ENCODE assay signal across 13 cellular contexts in genomic region chr9:110114888-110115259, GRCh38.
DNase-seq lines count a peak whose midpoint lies in the region; ATAC-seq and TF ChIP-seq lines count a peak whose summit lies in the region.
"Had no signal": no experiment of that assay in that cellular context is flagged by ENCODE, and none has a peak within 500 bp of the region (broad histone marks: within the 10 kb centered on the region; RNA-seq: fewer than 3 reads in every experiment).

No MANE protein-coding gene starts in this region.

- intact Hi-C loops in right lobe of liver (cut with DNase I), result no loop called here
- intact Hi-C loops in CD14-positive monocyte (cut with micrococcal nuclease), result no loop called here

- H3K27me3 ChIP-seq in HUES48 (ENCODE audit: control insufficient read depth, insufficient read depth, low read length) (no peaks in the 10 kb centered on the region), fibroblast of lung (ENCODE audit: control insufficient read depth, insufficient read depth, low read length) (no peaks in the 10 kb centered on the region), right lobe of liver (no peaks in the 10 kb centered on the region)

- WGBS in right lobe of liver (ENCODE audit: insufficient coverage, low coverage, low lambda C conversion rate, missing lambda C conversion rate), result 56% methylated on average over 5 of the region's 6 CpGs

- H3K36me3 Mint-ChIP-seq in stimulated activated naive B cell treated with anti-CD40 and anti-IgM and Interleukin-4, amounts not matched to agents 10 μg/mL and 1 μg/mL and 100 μg/mL, for 72 hours, result peaks cover 47 to 71% of the 10 kb centered on the region in 2 donors
- H3K36me3 Mint-ChIP-seq in CD14-positive monocyte, result no peaks in the 10 kb centered on the region
- H3K36me3 Mint-ChIP-seq: activated CD4-positive, alpha-beta memory T cell treated with anti-CD3 and anti-CD28 coated beads for 36 hours had no signal

- H3K4me2 ChIP-seq in fibroblast of lung (ENCODE audit: extremely low read depth, insufficient read depth, low read length), result peak overlapping the region; percentile 28

- no peaks in the 10 kb centered on the region for H4K20me1 ChIP-seq in fibroblast of lung (ENCODE audit: control insufficient read depth, extremely low read depth, insufficient read depth, low read length)

- peaks cover 88% of the 10 kb centered on the region for H3K79me2 ChIP-seq in fibroblast of lung (ENCODE audit: control insufficient read depth, insufficient read depth, low read length)

- TF ChIP-seq POLR2A in right lobe of liver (IDR thresholded peaks at IDR 0.05), result no peak

- H3K9me3 ChIP-seq in HUES48 (ENCODE audit: control insufficient read depth, insufficient read depth, low read length) (no peaks in the 10 kb centered on the region), fibroblast of lung (ENCODE audit: control insufficient read depth, insufficient read depth, low read depth, low read length) (no peaks in the 10 kb centered on the region), right lobe of liver (no peaks in the 10 kb centered on the region)

- H3K9me3 Mint-ChIP-seq in stimulated activated naive B cell treated with anti-CD40 and anti-IgM and Interleukin-4, amounts not matched to agents 10 μg/mL and 1 μg/mL and 100 μg/mL, for 72 hours, result no peaks in the 10 kb centered on the region
- H3K9me3 Mint-ChIP-seq in CD14-positive monocyte, result no peaks in the 10 kb centered on the region
- H3K9me3 Mint-ChIP-seq: activated CD4-positive, alpha-beta memory T cell treated with anti-CD3 and anti-CD28 coated beads for 36 hours; dendritic cell treated with granulocyte-macrophage colony-stimulating factor and Interleukin-4, amounts not matched to agents 40 ng/mL and 50 ng/mL, for 4 days had no signal

- peak overlapping the region; percentile 3 to 31 for H3K4me3 Mint-ChIP-seq in stimulated activated naive B cell treated with anti-CD40 and anti-IgM and Interleukin-4, amounts not matched to agents 10 μg/mL and 1 μg/mL and 100 μg/mL, for 72 hours
- H3K4me3 Mint-ChIP-seq in CD14-positive monocyte, result no peak overlapping the region
- H3K4me3 Mint-ChIP-seq: activated CD4-positive, alpha-beta memory T cell treated with anti-CD3 and anti-CD28 coated beads for 36 hours; dendritic cell treated with granulocyte-macrophage colony-stimulating factor and Interleukin-4, amounts not matched to agents 40 ng/mL and 50 ng/mL, for 4 days had no signal

- H3K4me3 ChIP-seq in HUES48 (ENCODE audit: low read depth, low read length) (no peak overlapping the region), fibroblast of lung (replicated peaks in 1 of 4; ENCODE audit: control extremely low read depth in 1 of 4, insufficient read depth in 1 of 4, low read depth in 3 of 4, low read length in 4 of 4) (no peak overlapping the region), right lobe of liver (no peak overlapping the region)

- H3K36me3 ChIP-seq in HUES48 (ENCODE audit: control insufficient read depth, insufficient read depth, low read length) (no peaks in the 10 kb centered on the region), fibroblast of lung (ENCODE audit: control insufficient read depth, insufficient read depth, low read length) (no peaks in the 10 kb centered on the region), right lobe of liver (no peaks in the 10 kb centered on the region)

- no peak for TF ChIP-seq CTCF in fibroblast of lung (conservative IDR thresholded peaks at IDR 0.05 in 1 of 2, IDR thresholded peaks at IDR 0.05 in 1 of 2; ENCODE audit: low read depth in 1 of 2, low read length in 2 of 2)
- TF ChIP-seq CTCF in right lobe of liver (IDR thresholded peaks at IDR 0.05), result no peak
- TF ChIP-seq CTCF in CD14-positive monocyte (IDR thresholded peaks at IDR 0.05), result no peak

- peaks cover 30% of the 10 kb centered on the region for H3K4me1 ChIP-seq in HUES48 (ENCODE audit: control insufficient read depth, insufficient read depth, low read length)
- H3K4me1 ChIP-seq in fibroblast of lung (ENCODE audit: control insufficient read depth, extremely low read depth, insufficient read depth, low read length), result peaks cover 25% of the 10 kb centered on the region
- peaks cover 0 to 4% (median 0%) of the 10 kb centered on the region in 4 donors for H3K4me1 ChIP-seq in right lobe of liver

- H3K27ac Mint-ChIP-seq in stimulated activated naive B cell treated with anti-CD40 and anti-IgM and Interleukin-4, amounts not matched to agents 10 μg/mL and 1 μg/mL and 100 μg/mL, for 72 hours, result peak overlapping the region; percentile 89
- no peak overlapping the region for H3K27ac Mint-ChIP-seq in CD14-positive monocyte
- H3K27ac Mint-ChIP-seq: activated CD4-positive, alpha-beta memory T cell treated with anti-CD3 and anti-CD28 coated beads for 36 hours; dendritic cell treated with granulocyte-macrophage colony-stimulating factor and Interleukin-4, amounts not matched to agents 40 ng/mL and 50 ng/mL, for 4 days had no signal

- DNase-seq in fibroblast of lung (ENCODE audit: low read depth in 2 of 2) (peak; percentile 45 to 47), right lobe of liver (no peak), CD14-positive monocyte (ENCODE audit: low spot score) (no peak), DMS153 treated with DMSO at 0.1 percent for 48 hours (lab: John Stamatoyannopoulos, UW; ENCODE audit: unreplicated experiment) (no peak), NCI-H69 (lab: John Stamatoyannopoulos, UW) (no peak)
- no peak for DNase-seq in stimulated activated naive B cell treated with anti-CD40 and anti-IgM and Interleukin-4, amounts not matched to agents 10 μg/mL and 1 μg/mL and 100 μg/mL, for 72 hours
- DNase-seq: activated CD4-positive, alpha-beta memory T cell treated with anti-CD3 and anti-CD28 coated beads for 36 hours; activated naive CD4-positive, alpha-beta T cell treated with anti-CD3 and anti-CD28 coated beads, Interleukin-2, amount 50 U/mL, for 16 hours; COR-L47; NCI-H1048 had no signal

- no peaks in the 10 kb centered on the region for H3K27me3 Mint-ChIP-seq in stimulated activated naive B cell treated with anti-CD40 and anti-IgM and Interleukin-4, amounts not matched to agents 10 μg/mL and 1 μg/mL and 100 μg/mL, for 72 hours
- no peaks in the 10 kb centered on the region for H3K27me3 Mint-ChIP-seq in CD14-positive monocyte (ENCODE audit: low read depth in 3 of 3)
- H3K27me3 Mint-ChIP-seq: activated CD4-positive, alpha-beta memory T cell treated with anti-CD3 and anti-CD28 coated beads for 36 hours; dendritic cell treated with granulocyte-macrophage colony-stimulating factor and Interleukin-4, amounts not matched to agents 40 ng/mL and 50 ng/mL, for 4 days had no signal

- no peak overlapping the region for H2AFZ ChIP-seq in fibroblast of lung (ENCODE audit: low read length)

- ATAC-seq in right lobe of liver (peak; percentile 51 to 82 (median 68)), GM21723 (IDR thresholded peaks at IDR 0.05; ENCODE audit: unreplicated experiment) (no peak)
- no peak for ATAC-seq in stimulated activated naive B cell treated with anti-CD40 and anti-IgM and Interleukin-4, amounts not matched to agents 10 μg/mL and 1 μg/mL and 100 μg/mL, for 72 hours (replicated peaks)

- no peak overlapping the region for H3K9ac ChIP-seq in HUES48 (ENCODE audit: low read depth, low read length)
- peak overlapping the region; percentile 17 for H3K9ac ChIP-seq in fibroblast of lung (ENCODE audit: insufficient read depth, low read length)

- peaks cover 52 to 89% of the 10 kb centered on the region in 2 donors for H3K4me1 Mint-ChIP-seq in stimulated activated naive B cell treated with anti-CD40 and anti-IgM and Interleukin-4, amounts not matched to agents 10 μg/mL and 1 μg/mL and 100 μg/mL, for 72 hours
- H3K4me1 Mint-ChIP-seq in CD14-positive monocyte, result peaks cover 12% of the 10 kb centered on the region

- H3K27ac ChIP-seq in HUES48 (ENCODE audit: low read depth, low read length), result peak overlapping the region; percentile 88
- peak overlapping the region; percentile 85 for H3K27ac ChIP-seq in fibroblast of lung (ENCODE audit: insufficient read depth, low read length)
- H3K27ac ChIP-seq in right lobe of liver, result no peak overlapping the region

Comparison
In these comparisons a context has a peak if more than half of its experiments do, and no peak if none do; other contexts are left out.
1. H3K27ac ChIP-seq: peak in HUES48 (single experiment) and fibroblast of lung (single experiment); none in right lobe of liver (0 of 3).
2. DNase-seq: peak in fibroblast of lung (2 of 2); none in right lobe of liver (0 of 3), stimulated activated naive B cell treated with anti-CD40 and anti-IgM and Interleukin-4, amounts not matched to agents 10 μg/mL and 1 μg/mL and 100 μg/mL, for 72 hours (single experiment), CD14-positive monocyte (single experiment), DMS153 treated with DMSO at 0.1 percent for 48 hours (single experiment) and NCI-H69 (single experiment).
3. ATAC-seq: peak in right lobe of liver (4 of 4); none in stimulated activated naive B cell treated with anti-CD40 and anti-IgM and Interleukin-4, amounts not matched to agents 10 μg/mL and 1 μg/mL and 100 μg/mL, for 72 hours (0 of 2) and GM21723 (single experiment).
4. H3K4me3 Mint-ChIP-seq: peak in stimulated activated naive B cell treated with anti-CD40 and anti-IgM and Interleukin-4, amounts not matched to agents 10 μg/mL and 1 μg/mL and 100 μg/mL, for 72 hours (2 of 2); none in CD14-positive monocyte (0 of 2).